Comparison of ENCODE assay signal across 9 cellular contexts in genomic region chr1:225735252-225736149, GRCh38. TPM values are rescaled to one million over a fixed set of nuclear protein-coding genes. Genes with fewer than 3 reads are reported as not detected.
A peak's percentile ranks its signal among the peaks of the same experiment; 100 is the strongest.
DNase-seq lines count a peak whose midpoint lies in the region; ATAC-seq lines count a peak whose summit lies in the region.
"Had no signal": no experiment of that assay in that cellular context is flagged by ENCODE, and none has a peak within 500 bp of the region (broad histone marks: within the 10 kb centered on the region; RNA-seq: fewer than 3 reads in every experiment).

No MANE protein-coding gene starts in this region.

- intact Hi-C loops in activated CD4-positive, alpha-beta T cell treated with anti-CD3 and anti-CD28 coated beads, Interleukin-2, amount 10 ng/mL, durations not matched to agents 24 days and 14 days (cut with micrococcal nuclease) = no loop called here

- no peak overlapping the region for H3K27ac Mint-ChIP-seq in activated CD4-positive, alpha-beta T cell treated with anti-CD3 and anti-CD28 coated beads, Interleukin-2, amount 10 ng/mL, durations not matched to agents 24 days and 14 days
- H3K27ac Mint-ChIP-seq: activated naive CD4-positive, alpha-beta T cell treated with anti-CD3 and anti-CD28 coated beads, Interleukin-2, amount 50 U/mL, for 24 hours had no signal

- no peak for ATAC-seq in HG02973 (IDR thresholded peaks at IDR 0.05; ENCODE audit: unreplicated experiment)
- ATAC-seq in GM18502 (IDR thresholded peaks at IDR 0.05; ENCODE audit: poor library complexity, unreplicated experiment) = no peak

- H3K9me3 Mint-ChIP-seq in activated CD4-positive, alpha-beta T cell treated with anti-CD3 and anti-CD28 coated beads, Interleukin-2, amount 10 ng/mL, durations not matched to agents 24 days and 14 days = no peaks in the 10 kb centered on the region
- H3K9me3 Mint-ChIP-seq: activated naive CD4-positive, alpha-beta T cell treated with anti-CD3 and anti-CD28 coated beads, Interleukin-2, amount 50 U/mL, for 24 hours had no signal

- no peaks in the 10 kb centered on the region for H3K36me3 Mint-ChIP-seq in activated CD4-positive, alpha-beta T cell treated with anti-CD3 and anti-CD28 coated beads, Interleukin-2, amount 10 ng/mL, durations not matched to agents 24 days and 14 days (ENCODE audit: low read depth)
- H3K36me3 Mint-ChIP-seq: activated naive CD4-positive, alpha-beta T cell treated with anti-CD3 and anti-CD28 coated beads, Interleukin-2, amount 50 U/mL, for 24 hours had no signal

- DNase-seq in HS-5 (ENCODE audit: low read depth) = peak; percentile 96
- DNase-seq in amniotic stem cell (lab: John Stamatoyannopoulos, UW) = peak; percentile 90
- DNase-seq in kidney glomerular epithelial cell (lab: John Stamatoyannopoulos, UW) = peak; percentile 99
- peak; percentile 37 for DNase-seq in superior temporal gyrus (ENCODE audit: extremely low spot score)
- DNase-seq in activated CD4-positive, alpha-beta T cell treated with anti-CD3 and anti-CD28 coated beads, Interleukin-2, amount 10 ng/mL, durations not matched to agents 24 days and 14 days = no peak
- no peak for DNase-seq in effector CD8-positive, alpha-beta T cell (lab: John Stamatoyannopoulos, UW)

- H3K27me3 Mint-ChIP-seq in activated CD4-positive, alpha-beta T cell treated with anti-CD3 and anti-CD28 coated beads, Interleukin-2, amount 10 ng/mL, durations not matched to agents 24 days and 14 days = peaks cover 3% of the 10 kb centered on the region
- H3K27me3 Mint-ChIP-seq: activated naive CD4-positive, alpha-beta T cell treated with anti-CD3 and anti-CD28 coated beads, Interleukin-2, amount 50 U/mL, for 24 hours had no signal

- no peaks in the 10 kb centered on the region for H3K4me1 Mint-ChIP-seq in activated CD4-positive, alpha-beta T cell treated with anti-CD3 and anti-CD28 coated beads, Interleukin-2, amount 10 ng/mL, durations not matched to agents 24 days and 14 days
- H3K4me1 Mint-ChIP-seq: activated naive CD4-positive, alpha-beta T cell treated with anti-CD3 and anti-CD28 coated beads, Interleukin-2, amount 50 U/mL, for 24 hours had no signal

- no peak overlapping the region for H3K4me3 Mint-ChIP-seq in activated CD4-positive, alpha-beta T cell treated with anti-CD3 and anti-CD28 coated beads, Interleukin-2, amount 10 ng/mL, durations not matched to agents 24 days and 14 days
- H3K4me3 Mint-ChIP-seq: activated naive CD4-positive, alpha-beta T cell treated with anti-CD3 and anti-CD28 coated beads, Interleukin-2, amount 50 U/mL, for 24 hours had no signal

RNA-seq across cellular contexts. Expression of gene SRP9, which starts 42.1 kb away (rescaled TPM):
- total RNA-seq in activated CD4-positive, alpha-beta T cell treated with anti-CD3 and anti-CD28 coated beads, Interleukin-2, amount 10 ng/mL, durations not matched to agents 24 days and 14 days = 232 and 244 TPM in 2 replicates

Comparison
In these comparisons a context has a peak if more than half of its experiments do, and no peak if none do; other contexts are left out.
1. DNase-seq: peak in HS-5 (single experiment), amniotic stem cell (single experiment), kidney glomerular epithelial cell (single experiment) and superior temporal gyrus (single experiment); none in activated CD4-positive, alpha-beta T cell treated with anti-CD3 and anti-CD28 coated beads, Interleukin-2, amount 10 ng/mL, durations not matched to agents 24 days and 14 days (single experiment) and effector CD8-positive, alpha-beta T cell (single experiment).